Comparison of ENCODE assay signal across 8 cellular contexts in genomic region chr9:122125158-122125890, GRCh38.
DNase-seq lines count a peak whose midpoint lies in the region; FAIRE-seq and TF ChIP-seq lines count a peak whose summit lies in the region.

No MANE protein-coding gene starts in this region.

- no peaks in the 10 kb centered on the region for H3K9me3 ChIP-seq in neutrophil

- H3K4me3 ChIP-seq in neutrophil (ENCODE audit: low read depth in 1 of 2, low read length in 1 of 2), result no peak overlapping the region

- no peak overlapping the region for H3K27ac ChIP-seq in neutrophil

- TF ChIP-seq CTCF in neutrophil (IDR thresholded peaks at IDR 0.05), result peak; percentile 72

- H3K36me3 ChIP-seq in neutrophil, result no peaks in the 10 kb centered on the region

- H3K4me1 ChIP-seq in neutrophil (ENCODE audit: control insufficient read depth in 1 of 2, insufficient read depth in 1 of 2, low read depth in 1 of 2, low read length in 1 of 2), result peaks cover 0 to 4% of the 10 kb centered on the region in 2 experiments

- peak; percentile 94 for DNase-seq in AG20443 (ENCODE audit: low spot score)
- DNase-seq in GM19239 (ENCODE audit: insufficient read length, low spot score), result peak; percentile 91
- DNase-seq in Kasumi-1 (lab: John Stamatoyannopoulos, UW), result peak; percentile 66 to 77
- DNase-seq in SHP77 (lab: John Stamatoyannopoulos, UW), result peak; percentile 57 to 69
- peak; percentile 63 for DNase-seq in activated effector memory CD4-positive, alpha-beta T cell treated with Interleukin-2 at 50 U/mL for 16 hours
- DNase-seq in fibroblast of the conjunctiva (ENCODE audit: low read depth), result peak; percentile 53
- peak; percentile 96 for DNase-seq in superior temporal gyrus (ENCODE audit: extremely low spot score)

- FAIRE-seq in GM19239 (lab: Jason Lieb, UNC), result peak; percentile 47

- peaks cover 61% of the 10 kb centered on the region for H3K27me3 ChIP-seq in neutrophil
